In the genomic region with DNA sequence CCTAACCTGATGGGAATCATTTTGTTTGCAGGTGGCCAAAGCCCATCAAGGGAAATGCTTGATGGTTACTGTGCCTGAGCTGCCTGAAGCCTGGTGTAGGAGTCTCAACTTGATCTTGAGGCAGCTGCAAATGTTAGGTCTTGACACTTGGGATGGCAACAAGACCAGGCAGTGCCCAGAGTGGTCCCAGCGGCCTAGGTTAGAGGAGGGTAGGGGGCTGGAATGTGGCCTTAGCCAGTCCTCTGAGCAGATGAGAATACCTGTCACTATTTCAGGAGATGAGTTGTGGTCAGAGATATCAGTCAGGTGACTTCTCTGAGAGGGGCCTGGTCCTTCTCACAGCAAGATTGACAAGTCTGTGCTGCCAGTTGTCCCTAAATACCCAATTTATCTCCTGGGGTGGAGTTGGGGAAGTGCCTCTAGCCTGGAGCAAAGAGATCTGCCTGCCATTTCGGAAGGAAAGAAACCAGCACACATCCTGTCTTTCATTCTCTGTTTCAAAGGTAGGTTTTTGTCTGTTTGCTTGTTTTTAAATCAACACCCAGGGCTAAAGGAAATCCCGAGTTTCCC, we compare ENCODE assay signal across 14 cellular contexts. TPM values are rescaled to one million over a fixed set of nuclear protein-coding genes. Genes with fewer than 3 reads are reported as not detected.
A peak's percentile ranks its signal among the peaks of the same experiment; 100 is the strongest.
DNase-seq lines count a peak whose midpoint lies in the region; ATAC-seq, FAIRE-seq and TF ChIP-seq lines count a peak whose summit lies in the region.
"Had no signal": no experiment of that assay in that cellular context is flagged by ENCODE, and none has a peak within 500 bp of the region (broad histone marks: within the 10 kb centered on the region; RNA-seq: fewer than 3 reads in every experiment).

No MANE protein-coding gene starts in this region.

- H3K9ac ChIP-seq in stomach smooth muscle (ENCODE audit: low read length in 2 of 2) = no peak overlapping the region

- H3K4me3 ChIP-seq in stomach smooth muscle (ENCODE audit: low read length in 2 of 2) = peak overlapping the region in 1 of 2 donors; percentile 8
- H3K4me3 ChIP-seq in Peyer's patch = no peak overlapping the region

- H3K9me3 ChIP-seq in stomach smooth muscle (ENCODE audit: control insufficient read depth in 2 of 2, low read length in 2 of 2) (no peaks in the 10 kb centered on the region), Peyer's patch (no peaks in the 10 kb centered on the region)

- TF ChIP-seq POLR2A in Peyer's patch (IDR thresholded peaks at IDR 0.05) = no peak

- peaks cover 0 to 2% of the 10 kb centered on the region in 2 donors for H3K36me3 ChIP-seq in stomach smooth muscle (ENCODE audit: control insufficient read depth in 2 of 2, insufficient read depth in 2 of 2, low read length in 2 of 2)
- no peaks in the 10 kb centered on the region for H3K36me3 ChIP-seq in Peyer's patch

- H3K4me1 ChIP-seq in stomach smooth muscle (ENCODE audit: control insufficient read depth, insufficient read depth, low read length) (peaks cover 48% of the 10 kb centered on the region), Peyer's patch (no peaks in the 10 kb centered on the region)

- ATAC-seq in HG03045 (IDR thresholded peaks at IDR 0.05; ENCODE audit: unreplicated experiment) = no peak
- ATAC-seq: HCT116 had no signal

- DNase-seq in GM18507 (ENCODE audit: extremely low spot score, insufficient read length, low read depth) (no peak), UCSD-AML1 (lab: John Stamatoyannopoulos, UW; ENCODE audit: unreplicated experiment) (peak; percentile 36), iPS-NIHi7 (ENCODE audit: extremely low spot score) (peak; percentile 28), Peyer's patch (no peak)
- no peak for DNase-seq in activated T-cell treated with anti-CD3 and anti-CD28 coated beads, Interleukin-2, amount 50 U/mL, for 1 hour
- no peak for DNase-seq in stimulated activated CD4-positive, alpha-beta T cell treated with anti-CD3 and anti-CD28 coated beads, Interleukin-4, amount 100 ng/mL, for 24 hours
- DNase-seq: activated CD4-positive, alpha-beta T cell treated with anti-CD3 and anti-CD28 coated beads, Interleukin-2, amount 10 ng/mL, durations not matched to agents 7 days and 5 days; activated gamma-delta T cell; CD4-positive, CD25-positive, alpha-beta regulatory T cell; SHP77 had no signal

- H3K27me3 ChIP-seq in stomach smooth muscle (ENCODE audit: control insufficient read depth in 1 of 2, insufficient read depth in 2 of 2, low read length in 2 of 2) (no peaks in the 10 kb centered on the region), Peyer's patch (no peaks in the 10 kb centered on the region)

- no peak for TF ChIP-seq CTCF in Peyer's patch (IDR thresholded peaks at IDR 0.05)

- H3K27ac ChIP-seq in stomach smooth muscle (ENCODE audit: low read length) (peak overlapping the region; percentile 41), Peyer's patch (peak overlapping the region in 2 of 4 donors; percentile 20 to 35)

- FAIRE-seq in GM18507 (lab: Jason Lieb, UNC) = peak; percentile 57
- FAIRE-seq: frontal cortex had no signal

RNA-seq across cellular contexts. Expression of a gene that starts 13.4 kb away (rescaled TPM):
- 100 to 1,000 TPM; 171 to 293 (median 247) TPM for total RNA-seq in Peyer's patch

Comparison
In these comparisons a context has a peak if more than half of its experiments do, and no peak if none do; other contexts are left out.
1. DNase-seq: peak in UCSD-AML1 (single experiment) and iPS-NIHi7 (single experiment); none in GM18507 (single experiment), Peyer's patch (0 of 3), activated T-cell treated with anti-CD3 and anti-CD28 coated beads, Interleukin-2, amount 50 U/mL, for 1 hour (single experiment) and stimulated activated CD4-positive, alpha-beta T cell treated with anti-CD3 and anti-CD28 coated beads, Interleukin-4, amount 100 ng/mL, for 24 hours (single experiment).